Comparison of ENCODE assay signal across 8 cellular contexts in genomic region chr7:106659963-106660861, GRCh38.
DNase-seq lines count a peak whose midpoint lies in the region; ATAC-seq and TF ChIP-seq lines count a peak whose summit lies in the region.

No MANE protein-coding gene starts in this region.

- peak; percentile 82 for DNase-seq in NK-92 treated with Interleukin-12 subunit alpha and Interleukin-12 subunit beta, amount 100 ng/mL, for 24 hours (lab: John Stamatoyannopoulos, UW)
- no peak for DNase-seq in NK-92 (lab: John Stamatoyannopoulos, UW; ENCODE audit: unreplicated experiment)
- peak; percentile 42 for DNase-seq in NCI-H1694 (lab: John Stamatoyannopoulos, UW)
- peak; percentile 86 for DNase-seq in WERI-Rb-1
- peak; percentile 82 to 89 for DNase-seq in cardiac fibroblast (ENCODE audit: low read depth in 2 of 2)
- DNase-seq in islet precursor cell = peak; percentile 96
- peak; percentile 90 for DNase-seq in stimulated activated CD4-positive, alpha-beta T cell treated with anti-CD3 and anti-CD28 coated beads, Interleukin-15, amount 100 ng/mL, for 24 hours

- peak overlapping the region; percentile 69 for H3K27ac ChIP-seq in WERI-Rb-1

- TF ChIP-seq CTCF in WERI-Rb-1 (IDR thresholded peaks at IDR 0.05; ENCODE audit: low read depth, low read length) (peak; percentile 91), cardiac fibroblast (IDR thresholded peaks at IDR 0.05; ENCODE audit: low read depth, low read length) (peak; percentile 76)

- H3K4me3 ChIP-seq in WERI-Rb-1 (ENCODE audit: low read depth, low read length) (peak overlapping the region; percentile 60), cardiac fibroblast (replicated peaks in 1 of 2; ENCODE audit: low read depth in 2 of 2, low read length in 2 of 2) (peak overlapping the region; percentile 89 to 91)

- H3K27me3 ChIP-seq in WERI-Rb-1 (ENCODE audit: insufficient read depth, low read depth, severe bottlenecking) = no peaks in the 10 kb centered on the region

- ATAC-seq in HG02840 (IDR thresholded peaks at IDR 0.05; ENCODE audit: low FRiP score, unreplicated experiment) = peak; percentile 58

- no peaks in the 10 kb centered on the region for H3K9me3 ChIP-seq in WERI-Rb-1 (ENCODE audit: severe bottlenecking)

- H3K36me3 ChIP-seq in WERI-Rb-1 = peaks cover 2% of the 10 kb centered on the region; the same call in 1 of the 2 replicates
